Comparison of ENCODE assay signal across 16 cellular contexts in the genomic region with DNA sequence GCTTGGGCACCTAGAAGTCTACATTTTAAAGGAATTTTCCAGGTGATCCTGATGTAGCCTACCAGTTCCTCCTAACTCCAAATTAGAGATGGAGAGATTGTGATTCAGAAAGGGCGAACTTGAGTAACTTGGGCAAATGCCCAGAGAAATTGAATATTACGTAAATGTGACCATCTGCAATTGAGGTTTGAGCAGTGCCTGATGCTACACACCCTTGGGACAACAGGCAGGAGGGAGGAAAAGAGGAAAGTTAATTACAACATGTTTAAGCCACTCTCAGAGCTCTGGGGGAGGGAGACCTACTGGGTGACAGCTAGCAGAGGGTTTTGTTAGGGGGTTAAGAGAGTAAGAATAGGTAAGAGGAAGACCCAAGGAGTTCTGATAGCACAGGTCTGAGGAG.
DNase-seq lines count a peak whose midpoint lies in the region; ATAC-seq and TF ChIP-seq lines count a peak whose summit lies in the region.
"Had no signal": no experiment of that assay in that cellular context is flagged by ENCODE, and none has a peak within 500 bp of the region (broad histone marks: within the 10 kb centered on the region; RNA-seq: fewer than 3 reads in every experiment).

No MANE protein-coding gene starts in this region.

- peaks cover 7% of the 10 kb centered on the region for H3K27me3 Mint-ChIP-seq in brain

- H3K4me1 ChIP-seq in parathyroid adenoma, result no peaks in the 10 kb centered on the region
- H3K4me1 ChIP-seq: pancreas, testis had no signal

- no peak for ATAC-seq in HG03442 (IDR thresholded peaks at IDR 0.05; ENCODE audit: unreplicated experiment)
- ATAC-seq in HG02798 (IDR thresholded peaks at IDR 0.05; ENCODE audit: poor library complexity, unreplicated experiment), result no peak
- ATAC-seq: pancreas had no signal

- H3K79me2 ChIP-seq in parathyroid adenoma, result no peaks in the 10 kb centered on the region

- peak overlapping the region in 2 of 5 experiments; percentile 22 to 55 for H3K4me3 Mint-ChIP-seq in brain
- H3K4me3 Mint-ChIP-seq: activated naive CD4-positive, alpha-beta T cell treated with anti-CD3 and anti-CD28 coated beads, Interleukin-2, amount 10 ng/mL, durations not matched to agents 7 days and 5 days had no signal

- H3K36me3 Mint-ChIP-seq in brain, result no peaks in the 10 kb centered on the region
- H3K36me3 Mint-ChIP-seq: activated naive CD4-positive, alpha-beta T cell treated with anti-CD3 and anti-CD28 coated beads, Interleukin-2, amount 10 ng/mL, durations not matched to agents 7 days and 5 days had no signal

- no peaks in the 10 kb centered on the region for H3K27me3 ChIP-seq in parathyroid adenoma (ENCODE audit: control insufficient read depth, insufficient read depth, low read length)
- H3K27me3 ChIP-seq: cardiac muscle cell, pancreas, testis had no signal

- no peaks in the 10 kb centered on the region for H3K9me3 ChIP-seq in parathyroid adenoma (ENCODE audit: control insufficient read depth, low read length)
- H3K9me3 ChIP-seq: pancreas, testis had no signal

- peak overlapping the region; percentile 60 for H2AFZ ChIP-seq in parathyroid adenoma

- peak overlapping the region; percentile 43 for H3K27ac ChIP-seq in parathyroid adenoma
- H3K27ac ChIP-seq: cardiac muscle cell, pancreas, testis had no signal

- TF ChIP-seq CTCF in brain (conservative IDR thresholded peaks at IDR 0.05) (no peak), parathyroid adenoma (IDR thresholded peaks at IDR 0.05) (no peak)

- H3K4me3 ChIP-seq in parathyroid adenoma (ENCODE audit: low read depth, low read length), result no peak overlapping the region
- H3K4me3 ChIP-seq: cardiac muscle cell, pancreas, testis had no signal

- DNase-seq in DMS 273 (lab: John Stamatoyannopoulos, UW; ENCODE audit: unreplicated experiment) (peak; percentile 93), LHCN-M2 (ENCODE audit: low read depth) (peak; percentile 71)
- DNase-seq in stimulated activated CD8-positive, alpha-beta memory T cell treated with anti-CD3 and anti-CD28 coated beads, Interleukin-4, amount 100 ng/mL, for 48 hours, result no peak
- DNase-seq: activated CD8-positive, alpha-beta memory T cell treated with anti-CD3 and anti-CD28 coated beads, Interleukin-2, amount 50 U/mL, for 48 hours; activated naive CD4-positive, alpha-beta T cell treated with anti-CD3 and anti-CD28 coated beads, Interleukin-2, amount 10 ng/mL, durations not matched to agents 7 days and 5 days; GDM1; head of caudate nucleus; kidney glomerular epithelial cell; NCI-H1048; pancreas; testis had no signal

- peak overlapping the region; percentile 44 for H3K4me2 ChIP-seq in parathyroid adenoma (ENCODE audit: low read length)

- no peak overlapping the region for H3K9ac ChIP-seq in parathyroid adenoma

- no peaks in the 10 kb centered on the region for H3K36me3 ChIP-seq in parathyroid adenoma (ENCODE audit: control insufficient read depth, insufficient read depth, low read length)
- H3K36me3 ChIP-seq: cardiac muscle cell, pancreas had no signal

- peaks cover 44% of the 10 kb centered on the region for H3K4me1 Mint-ChIP-seq in brain
- H3K4me1 Mint-ChIP-seq: activated naive CD4-positive, alpha-beta T cell treated with anti-CD3 and anti-CD28 coated beads, Interleukin-2, amount 10 ng/mL, durations not matched to agents 7 days and 5 days had no signal

- H3K9me3 Mint-ChIP-seq in brain, result peaks cover 0 to 17% (median 7%) of the 10 kb centered on the region in 5 experiments
- H3K9me3 Mint-ChIP-seq: activated naive CD4-positive, alpha-beta T cell treated with anti-CD3 and anti-CD28 coated beads, Interleukin-2, amount 10 ng/mL, durations not matched to agents 7 days and 5 days had no signal

- peak overlapping the region in 3 of 5 experiments; percentile 34 to 71 (median 35) for H3K27ac Mint-ChIP-seq in brain
- H3K27ac Mint-ChIP-seq: activated naive CD4-positive, alpha-beta T cell treated with anti-CD3 and anti-CD28 coated beads, Interleukin-2, amount 10 ng/mL, durations not matched to agents 7 days and 5 days had no signal
